In the genomic region with DNA sequence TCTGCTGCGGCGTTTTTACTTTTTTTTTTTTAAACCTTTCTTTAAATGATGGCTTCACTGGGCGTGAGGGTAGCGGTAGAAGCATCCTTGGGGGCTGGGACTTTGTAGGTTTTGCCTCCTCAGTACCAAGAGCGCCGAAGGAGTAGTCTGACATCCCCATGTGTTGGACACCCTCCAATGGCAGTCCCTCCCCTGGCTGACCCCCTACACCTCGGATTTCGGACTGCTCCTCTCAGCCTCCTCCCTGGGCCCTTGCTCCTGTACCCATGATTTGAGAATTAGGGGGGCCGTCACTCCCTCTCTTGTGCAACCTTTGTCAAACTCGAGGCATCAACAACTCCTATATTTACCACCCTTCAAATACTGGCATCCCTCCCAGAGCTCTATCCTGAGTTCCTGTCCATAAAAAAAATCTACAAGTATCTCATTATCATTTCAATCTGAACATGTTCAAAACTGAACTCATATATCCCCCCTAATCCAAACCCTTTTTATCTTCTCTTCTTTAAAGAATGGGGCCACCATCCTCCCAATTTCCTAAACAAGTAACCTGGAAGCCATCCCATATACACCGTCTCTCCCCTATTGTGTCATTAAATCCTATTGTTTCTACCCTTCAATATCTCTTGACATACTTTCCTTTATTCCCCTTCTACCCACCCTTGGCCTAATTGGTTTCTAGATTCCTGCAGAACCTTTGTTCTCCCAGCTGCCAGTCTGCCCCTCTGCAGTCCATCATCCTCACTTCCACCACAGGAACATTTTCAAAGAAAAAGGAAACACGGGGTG, we compare ENCODE assay signal across 10 cellular contexts. TPM values are rescaled to one million over a fixed set of nuclear protein-coding genes. Genes with fewer than 3 reads are reported as not detected.
A peak's percentile ranks its signal among the peaks of the same experiment; 100 is the strongest.
DNase-seq lines count a peak whose midpoint lies in the region; ATAC-seq and TF ChIP-seq lines count a peak whose summit lies in the region.
"Had no signal": no experiment of that assay in that cellular context is flagged by ENCODE, and none has a peak within 500 bp of the region (broad histone marks: within the 10 kb centered on the region; RNA-seq: fewer than 3 reads in every experiment).

No MANE protein-coding gene starts in this region.

- ATAC-seq in esophagus mucosa (no peak), HG02610 (IDR thresholded peaks at IDR 0.05; ENCODE audit: unreplicated experiment) (no peak)

- no peak overlapping the region for H3K4me3 ChIP-seq in MM.1S (ENCODE audit: low read length)

- H3F3A ChIP-seq in MM.1S (ENCODE audit: insufficient read depth, low read length) = no peaks in the 10 kb centered on the region

- TF ChIP-seq CTCF in MM.1S (IDR thresholded peaks at IDR 0.05; ENCODE audit: low read length) = no peak
- no peak for TF ChIP-seq CTCF in MCF 10A (IDR thresholded peaks at IDR 0.05; ENCODE audit: unreplicated experiment)
- no peak for TF ChIP-seq CTCF in nephron progenitor cell (IDR thresholded peaks at IDR 0.05)

- intact Hi-C loops in MCF 10A (cut with micrococcal nuclease) = loop anchor here (2.0 to 5.0 kb wide), 2 partner anchors 128 to 242 kb away; a partner anchor contains a TSS

- peaks cover 5% of the 10 kb centered on the region; the same call in 1 of the 2 replicates for H3K27me3 ChIP-seq in MM.1S (replicated peaks; ENCODE audit: insufficient read depth, low read length)

- no TSS peak for BruUV-seq in MCF 10A (replicated peaks; lab: Mats Ljungman, UMichigan)

- no peaks in the 10 kb centered on the region for H3K9me3 ChIP-seq in MM.1S (replicated peaks; ENCODE audit: insufficient read depth, low read length)

- H3K4me1 Mint-ChIP-seq in MCF 10A (ENCODE audit: insufficient read depth, unreplicated experiment) = no peaks in the 10 kb centered on the region
- H3K4me1 Mint-ChIP-seq in nephron progenitor cell = peaks cover 12% of the 10 kb centered on the region

- peaks cover 34% of the 10 kb centered on the region for H3K79me2 ChIP-seq in MM.1S (ENCODE audit: low read length)

- H3K4me1 ChIP-seq in MM.1S (ENCODE audit: low read length) = peaks cover 10% of the 10 kb centered on the region; the same call in 1 of the 2 replicates

- no peaks in the 10 kb centered on the region for H4K20me1 ChIP-seq in MM.1S (ENCODE audit: insufficient read depth, low read length)

- H3K36me3 Mint-ChIP-seq in MCF 10A (ENCODE audit: insufficient read depth, unreplicated experiment) (no peaks in the 10 kb centered on the region), nephron progenitor cell (ENCODE audit: low read depth) (no peaks in the 10 kb centered on the region)

- POLR2A ChIA-PET in MCF 10A (lab: Yijun Ruan, JAX) = interaction anchor here (0.8 kb wide), 1 partner anchor 250 kb away, joined by 3 read pairs; no protein-coding TSS in a partner anchor

- CTCF ChIA-PET in MCF 10A (lab: Yijun Ruan, JAX) = interaction anchor here (0.6 to 1.0 kb wide), 3 partner anchors 18 to 1054 kb away, joined by 3 read pairs; no protein-coding TSS in a partner anchor

- H3K9me2 ChIP-seq in MM.1S (replicated peaks; ENCODE audit: insufficient read depth, low read length) = no peaks in the 10 kb centered on the region

- H3K27me3 Mint-ChIP-seq in MCF 10A (ENCODE audit: insufficient read depth, unreplicated experiment) (peaks cover 41% of the 10 kb centered on the region), nephron progenitor cell (ENCODE audit: low read depth, poor library complexity) (peaks cover 87% of the 10 kb centered on the region)

- H3K36me3 ChIP-seq in MM.1S (replicated peaks; ENCODE audit: insufficient read depth, low read length) = no peaks in the 10 kb centered on the region

- H3K27ac Mint-ChIP-seq in MCF 10A (ENCODE audit: low read depth, unreplicated experiment) (no peak overlapping the region), nephron progenitor cell (no peak overlapping the region)

- peak; percentile 62 for DNase-seq in DMS153 treated with DMSO at 0.1 percent for 48 hours (lab: John Stamatoyannopoulos, UW; ENCODE audit: unreplicated experiment)
- DNase-seq in MM.1S = no peak
- no peak for DNase-seq in MCF 10A (ENCODE audit: unreplicated experiment)
- no peak for DNase-seq in nephron progenitor cell
- no peak for DNase-seq in SKM-1 (lab: John Stamatoyannopoulos, UW; ENCODE audit: unreplicated experiment)
- DNase-seq in amygdala (lab: John Stamatoyannopoulos, UW) = no peak
- DNase-seq: midbrain had no signal

- H3K4me3 Mint-ChIP-seq in MCF 10A (ENCODE audit: unreplicated experiment) (peak overlapping the region; percentile 68), nephron progenitor cell (peak overlapping the region; percentile 77)

- peak overlapping the region; percentile 84 for H2AFZ ChIP-seq in MM.1S (ENCODE audit: low read length)

- H3K4me2 ChIP-seq in MM.1S (ENCODE audit: low read depth, low read length) = peak overlapping the region; percentile 75

- no peak overlapping the region; the same call in 1 of the 2 replicates for H3K9ac ChIP-seq in MM.1S (ENCODE audit: low read length)

- H3K9me3 Mint-ChIP-seq in MCF 10A (ENCODE audit: unreplicated experiment) (no peaks in the 10 kb centered on the region), nephron progenitor cell (no peaks in the 10 kb centered on the region)

- no peak overlapping the region for H3K27ac ChIP-seq in MM.1S (ENCODE audit: low read length)

RNA-seq across cellular contexts. Expression of a gene that starts 1.2 kb away (rescaled TPM):
- total RNA-seq in MCF 10A (2022) (3.4 and 7.0 TPM in 2 replicates), esophagus mucosa (1.2 TPM)

RNA-seq across cellular contexts. Expression of a gene that starts 53.3 kb away (rescaled TPM):
- total RNA-seq in MCF 10A (2022) (103 and 120 TPM in 2 replicates), esophagus mucosa (675 TPM)

RNA-seq across cellular contexts. Expression of a gene that starts 57.8 kb away (rescaled TPM):
- total RNA-seq in MCF 10A (2022) (not detected in 2 replicates), esophagus mucosa (not detected)
- total RNA-seq: HT1080 had no signal
